Comparison of ENCODE assay signal across 9 cellular contexts in genomic region chr6:37868447-37868825, GRCh38. TPM values are rescaled to one million over a fixed set of nuclear protein-coding genes. Genes with fewer than 3 reads are reported as not detected.
DNase-seq lines count a peak whose midpoint lies in the region; ATAC-seq lines count a peak whose summit lies in the region.
"Had no signal": no experiment of that assay in that cellular context is flagged by ENCODE, and none has a peak within 500 bp of the region (broad histone marks: within the 10 kb centered on the region; RNA-seq: fewer than 3 reads in every experiment).

No MANE protein-coding gene starts in this region.

- POLR2A ChIA-PET in CD8-positive, alpha-beta memory T cell (lab: Charles Lee): no interaction called here

- H3K27me3 ChIP-seq in CD8-positive, alpha-beta memory T cell (ENCODE audit: insufficient read depth, low read length, poor library complexity, severe bottlenecking): no peaks in the 10 kb centered on the region
- no peaks in the 10 kb centered on the region for H3K27me3 ChIP-seq in HUES6 (ENCODE audit: control insufficient read depth, insufficient read depth, low read length)
- H3K27me3 ChIP-seq: cardiac muscle cell had no signal

- no peak for DNase-seq in CD8-positive, alpha-beta memory T cell
- no peak for DNase-seq in central memory CD8-positive, alpha-beta T cell (ENCODE audit: low spot score in 2 of 2)
- DNase-seq in natural killer cell treated with Interleukin-12 subunit alpha and Interleukin-12 subunit beta and Interleukin-15 and Interleukin-18, amount 100 ng/mL, for 72 hours (ENCODE audit: low spot score): no peak
- DNase-seq in NCI-H1417 (lab: John Stamatoyannopoulos, UW) (no peak), RPMI8226 (no peak), left colon (no peak), G401 (ENCODE audit: low spot score) (no peak)

- H3K27ac ChIP-seq in CD8-positive, alpha-beta memory T cell (ENCODE audit: low read depth, low read length): no peak overlapping the region
- no peak overlapping the region for H3K27ac ChIP-seq in HUES6 (ENCODE audit: low read depth, low read length)
- H3K27ac ChIP-seq: cardiac muscle cell had no signal

- H3K9ac ChIP-seq in HUES6 (ENCODE audit: low read length): peak overlapping the region; percentile 30

- no peak overlapping the region for H3K4me3 ChIP-seq in CD8-positive, alpha-beta memory T cell (ENCODE audit: low read length)
- H3K4me3 ChIP-seq in HUES6 (ENCODE audit: low read depth, low read length): peak overlapping the region; percentile 28; the same call in 1 of the 2 replicates
- H3K4me3 ChIP-seq: cardiac muscle cell had no signal

- intact Hi-C loops in left colon (cut with DNase I, micrococcal nuclease): no loop called here

- H3K36me3 ChIP-seq in CD8-positive, alpha-beta memory T cell (ENCODE audit: insufficient read depth, low read length): no peaks in the 10 kb centered on the region
- H3K36me3 ChIP-seq in HUES6 (ENCODE audit: control insufficient read depth, insufficient read depth, low read length): no peaks in the 10 kb centered on the region
- H3K36me3 ChIP-seq: cardiac muscle cell had no signal

- in situ Hi-C loops in G401 (cut with HindIII; ENCODE audit: low sequenced_read_pairs): no loop called here

- H3K27ac Mint-ChIP-seq in CD8-positive, alpha-beta memory T cell: peak overlapping the region in 4 of 8 donors; percentile 13 to 86 (median 52)
- peak overlapping the region; percentile 9 for H3K27ac Mint-ChIP-seq in central memory CD8-positive, alpha-beta T cell (ENCODE audit: low read depth)
- peak overlapping the region; percentile 62 to 78 for H3K27ac Mint-ChIP-seq in natural killer cell treated with Interleukin-12 subunit alpha and Interleukin-12 subunit beta and Interleukin-15 and Interleukin-18, amount 100 ng/mL, for 72 hours

- peaks cover 15 to 19% (median 18%) of the 10 kb centered on the region in 3 donors for H3K36me3 Mint-ChIP-seq in CD8-positive, alpha-beta memory T cell
- peaks cover 8% of the 10 kb centered on the region for H3K36me3 Mint-ChIP-seq in central memory CD8-positive, alpha-beta T cell (ENCODE audit: insufficient read depth)
- H3K36me3 Mint-ChIP-seq in natural killer cell treated with Interleukin-12 subunit alpha and Interleukin-12 subunit beta and Interleukin-15 and Interleukin-18, amount 100 ng/mL, for 72 hours: no peaks in the 10 kb centered on the region

- peaks cover 2 to 11% (median 7%) of the 10 kb centered on the region in 5 donors for H3K9me3 Mint-ChIP-seq in CD8-positive, alpha-beta memory T cell
- H3K9me3 Mint-ChIP-seq in central memory CD8-positive, alpha-beta T cell: peaks cover 5% of the 10 kb centered on the region
- no peaks in the 10 kb centered on the region for H3K9me3 Mint-ChIP-seq in natural killer cell treated with Interleukin-12 subunit alpha and Interleukin-12 subunit beta and Interleukin-15 and Interleukin-18, amount 100 ng/mL, for 72 hours

- no peaks in the 10 kb centered on the region for H3K27me3 Mint-ChIP-seq in CD8-positive, alpha-beta memory T cell
- H3K27me3 Mint-ChIP-seq in central memory CD8-positive, alpha-beta T cell: no peaks in the 10 kb centered on the region
- H3K27me3 Mint-ChIP-seq in natural killer cell treated with Interleukin-12 subunit alpha and Interleukin-12 subunit beta and Interleukin-15 and Interleukin-18, amount 100 ng/mL, for 72 hours: no peaks in the 10 kb centered on the region

- peak overlapping the region in 5 of 7 donors; percentile 8 to 55 (median 44) for H3K4me3 Mint-ChIP-seq in CD8-positive, alpha-beta memory T cell
- H3K4me3 Mint-ChIP-seq in central memory CD8-positive, alpha-beta T cell: no peak overlapping the region
- H3K4me3 Mint-ChIP-seq in natural killer cell treated with Interleukin-12 subunit alpha and Interleukin-12 subunit beta and Interleukin-15 and Interleukin-18, amount 100 ng/mL, for 72 hours: peak overlapping the region; percentile 83

- H3K4me1 ChIP-seq in CD8-positive, alpha-beta memory T cell (ENCODE audit: insufficient read depth, low read length): peaks cover 23% of the 10 kb centered on the region
- peaks cover 35% of the 10 kb centered on the region for H3K4me1 ChIP-seq in HUES6 (ENCODE audit: control insufficient read depth, insufficient read depth, low read length)

- ATAC-seq in central memory CD8-positive, alpha-beta T cell (replicated peaks; ENCODE audit: extremely low read depth, poor library complexity, severe bottlenecking): no peak
- ATAC-seq in natural killer cell treated with Interleukin-12 subunit alpha and Interleukin-12 subunit beta and Interleukin-15 and Interleukin-18, amount 100 ng/mL, for 72 hours: peak; percentile 89 to 90
- ATAC-seq in left colon: no peak

- peaks cover 62 to 80% (median 76%) of the 10 kb centered on the region in 3 donors for H3K4me1 Mint-ChIP-seq in CD8-positive, alpha-beta memory T cell
- peaks cover 68% of the 10 kb centered on the region for H3K4me1 Mint-ChIP-seq in central memory CD8-positive, alpha-beta T cell
- H3K4me1 Mint-ChIP-seq in natural killer cell treated with Interleukin-12 subunit alpha and Interleukin-12 subunit beta and Interleukin-15 and Interleukin-18, amount 100 ng/mL, for 72 hours (ENCODE audit: low read depth in 2 of 2): peaks cover 68 to 76% of the 10 kb centered on the region in 2 donors

- no peaks in the 10 kb centered on the region for H3K9me3 ChIP-seq in CD8-positive, alpha-beta memory T cell (ENCODE audit: low read length)
- no peaks in the 10 kb centered on the region for H3K9me3 ChIP-seq in HUES6 (ENCODE audit: control insufficient read depth, insufficient read depth, low read depth, low read length)

- CTCF ChIA-PET in CD8-positive, alpha-beta memory T cell (lab: Charles Lee): no interaction called here

RNA-seq across cellular contexts. Expression of gene ZFAND3, which starts 48.9 kb away (rescaled TPM):
- 10 to 100 TPM; 29.1 to 29.4 TPM for total RNA-seq in CD8-positive, alpha-beta memory T cell
- polyA plus RNA-seq in CD8-positive, alpha-beta memory T cell: 5.2 TPM
- total RNA-seq in natural killer cell treated with Interleukin-12 subunit alpha and Interleukin-12 subunit beta and Interleukin-15 and Interleukin-18, amount 100 ng/mL, for 72 hours: 100 to 1,000 TPM in 1 of 2 donors, 10 to 100 TPM in 1; 51.0 to 100 TPM
- 10 to 100 TPM; 66.4 to 77.0 TPM for total RNA-seq in left colon
- total RNA-seq in G401 (2014; rRNA removed; shearing (Covaris generic)): 34.7 and 36.2 TPM in 2 replicates

Comparison
In these comparisons a context has a peak if more than half of its experiments do, and no peak if none do; other contexts are left out.
1. ATAC-seq: peak in natural killer cell treated with Interleukin-12 subunit alpha and Interleukin-12 subunit beta and Interleukin-15 and Interleukin-18, amount 100 ng/mL, for 72 hours (2 of 2); none in central memory CD8-positive, alpha-beta T cell (single experiment) and left colon (single experiment).